35 cellular contexts compared by ENCODE assay signal in the genomic region with DNA sequence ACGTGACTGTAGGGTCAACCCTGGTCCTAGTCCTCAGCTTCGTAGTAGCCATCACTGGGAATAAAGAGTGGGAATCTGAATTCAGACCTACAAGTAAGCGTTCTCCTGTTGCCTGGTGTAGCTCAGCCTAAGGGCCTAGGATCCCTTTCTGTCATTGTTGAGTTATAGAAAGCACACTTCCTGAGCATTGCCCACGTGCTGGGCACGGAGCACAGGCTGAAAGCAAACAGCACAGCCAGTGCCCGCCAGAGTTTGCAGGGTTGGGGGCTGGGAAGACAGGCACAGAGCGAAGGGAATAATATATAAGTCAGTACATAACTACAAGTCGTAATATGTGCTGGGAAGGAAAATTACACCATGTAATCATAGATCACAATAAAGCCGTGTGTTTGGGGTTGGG.
"Had no signal": no experiment of that assay in that cellular context is flagged by ENCODE, and none has a peak within 500 bp of the region (broad histone marks: within the 10 kb centered on the region; RNA-seq: fewer than 3 reads in every experiment).

No MANE protein-coding gene starts in this region.

- H3K4me1 ChIP-seq: breast epithelium had no signal

- H3K4me1 Mint-ChIP-seq: activated CD4-positive, alpha-beta memory T cell treated with anti-CD3 and anti-CD28 coated beads, Interleukin-2, amount 10 ng/mL, durations not matched to agents 7 days and 5 days; activated naive CD4-positive, alpha-beta T cell treated with anti-CD3 and anti-CD28 coated beads, Interleukin-2, amount 50 U/mL, for 24 hours; activated naive CD8-positive, alpha-beta T cell treated with anti-CD3 and anti-CD28 coated beads for 36 hours; activated naive CD8-positive, alpha-beta T cell treated with anti-CD3 and anti-CD28 coated beads, Interleukin-2, amount 50 U/mL, for 24 hours; activated T-helper 17 cell treated with anti-CD3 and anti-CD28 coated beads, Interleukin-2, amount 50 U/mL, for 72 hours; T-helper 17 cell had no signal

- H3K9me3 Mint-ChIP-seq: activated B cell treated with CpG ODN at 0.5 μM for 24 hours; activated CD4-positive, alpha-beta memory T cell treated with anti-CD3 and anti-CD28 coated beads, Interleukin-2, amount 10 ng/mL, durations not matched to agents 7 days and 5 days; activated naive CD4-positive, alpha-beta T cell treated with anti-CD3 and anti-CD28 coated beads for 36 hours; activated naive CD4-positive, alpha-beta T cell treated with anti-CD3 and anti-CD28 coated beads, Interleukin-2, amount 50 U/mL, for 24 hours; activated naive CD8-positive, alpha-beta T cell treated with anti-CD3 and anti-CD28 coated beads for 36 hours; activated naive CD8-positive, alpha-beta T cell treated with anti-CD3 and anti-CD28 coated beads, Interleukin-2, amount 50 U/mL, for 24 hours; activated T-cell treated with anti-CD3 and anti-CD28 coated beads, Interleukin-2, amount 50 U/mL, for 4 hours; activated T-helper 17 cell treated with anti-CD3 and anti-CD28 coated beads, Interleukin-2, amount 50 U/mL, for 72 hours; dendritic cell treated with granulocyte-macrophage colony-stimulating factor and Interleukin-4, amounts not matched to agents 40 ng/mL and 50 ng/mL, for 4 days; endodermal cell; T-helper 2 cell treated with Interferon-gamma antibody and Interleukin-4, amounts not matched to agents 5 μg/mL and 100 μg/mL, for 36 hours had no signal

- DNase-seq: activated B cell treated with CpG ODN at 0.5 μM for 24 hours; activated CD4-positive, alpha-beta memory T cell treated with anti-CD3 and anti-CD28 coated beads, Interleukin-2, amount 10 ng/mL, durations not matched to agents 7 days and 5 days; activated CD4-positive, alpha-beta T cell treated with anti-CD3 and anti-CD28 coated beads for 48 hours; activated CD4-positive, alpha-beta T cell treated with anti-CD3 and anti-CD28 coated beads, Interleukin-2, amount 50 U/mL, for 4 hours; activated CD8-positive, alpha-beta memory T cell treated with anti-CD3 and anti-CD28 coated beads, Interleukin-2, amount 50 U/mL, for 48 hours; activated effector memory CD4-positive, alpha-beta T cell treated with Interleukin-2 at 50 U/mL for 16 hours; activated gamma-delta T cell treated with Interleukin-2 at 50 U/mL for 16 hours; activated naive CD4-positive, alpha-beta T cell treated with anti-CD3 and anti-CD28 coated beads for 36 hours; activated naive CD8-positive, alpha-beta T cell treated with anti-CD3 and anti-CD28 coated beads for 36 hours; activated naive CD8-positive, alpha-beta T cell treated with anti-CD3 and anti-CD28 coated beads, Interleukin-2, amount 50 U/mL, for 24 hours; activated T-cell treated with anti-CD3 and anti-CD28 coated beads for 4 hours; activated T-cell treated with anti-CD3 and anti-CD28 coated beads, Interleukin-2, amount 50 U/mL, for 4 hours; adrenal gland; amygdala; aorta; body of pancreas; central memory CD4-positive, alpha-beta T cell; cerebellar nuclear complex; dorsolateral prefrontal cortex; effector memory CD4-positive, alpha-beta T cell; endodermal cell; foreskin fibroblast; head of caudate nucleus; T-helper 1 cell; T-helper 17 cell; T1000; WERI-Rb-1 had no signal

- H3K36me3 ChIP-seq: adrenal gland, breast epithelium, cardiac muscle cell, WERI-Rb-1 had no signal

- H3K27ac Mint-ChIP-seq: activated B cell treated with CpG ODN at 0.5 μM for 24 hours; activated CD4-positive, alpha-beta memory T cell treated with anti-CD3 and anti-CD28 coated beads, Interleukin-2, amount 10 ng/mL, durations not matched to agents 7 days and 5 days; activated naive CD4-positive, alpha-beta T cell treated with anti-CD3 and anti-CD28 coated beads for 36 hours; activated naive CD4-positive, alpha-beta T cell treated with anti-CD3 and anti-CD28 coated beads, Interleukin-2, amount 50 U/mL, for 24 hours; activated naive CD8-positive, alpha-beta T cell treated with anti-CD3 and anti-CD28 coated beads for 36 hours; activated naive CD8-positive, alpha-beta T cell treated with anti-CD3 and anti-CD28 coated beads, Interleukin-2, amount 50 U/mL, for 24 hours; activated T-helper 17 cell treated with anti-CD3 and anti-CD28 coated beads, Interleukin-2, amount 50 U/mL, for 72 hours; dendritic cell treated with granulocyte-macrophage colony-stimulating factor and Interleukin-4, amounts not matched to agents 40 ng/mL and 50 ng/mL, for 4 days; endodermal cell; T-helper 17 cell; T-helper 2 cell treated with Interferon-gamma antibody and Interleukin-4, amounts not matched to agents 5 μg/mL and 100 μg/mL, for 36 hours had no signal

- H3K9me3 ChIP-seq: adrenal gland, body of pancreas, breast epithelium had no signal

- H3K27me3 ChIP-seq: adrenal gland, body of pancreas had no signal

- H3K4me3 ChIP-seq: adrenal gland, body of pancreas, breast epithelium, cardiac muscle cell, coronary artery, dorsolateral prefrontal cortex had no signal

- H3K36me3 Mint-ChIP-seq: activated naive CD4-positive, alpha-beta T cell treated with anti-CD3 and anti-CD28 coated beads, Interleukin-2, amount 50 U/mL, for 24 hours; activated naive CD8-positive, alpha-beta T cell treated with anti-CD3 and anti-CD28 coated beads for 36 hours had no signal

- H3K27ac ChIP-seq: adrenal gland, body of pancreas, breast epithelium, cardiac muscle cell, coronary artery, dorsolateral prefrontal cortex, epithelial cell of prostate, WERI-Rb-1 had no signal

- H3K4me3 Mint-ChIP-seq: activated B cell treated with CpG ODN at 0.5 μM for 24 hours; activated CD4-positive, alpha-beta memory T cell treated with anti-CD3 and anti-CD28 coated beads, Interleukin-2, amount 10 ng/mL, durations not matched to agents 7 days and 5 days; activated naive CD4-positive, alpha-beta T cell treated with anti-CD3 and anti-CD28 coated beads for 36 hours; activated naive CD4-positive, alpha-beta T cell treated with anti-CD3 and anti-CD28 coated beads, Interleukin-2, amount 50 U/mL, for 24 hours; activated naive CD8-positive, alpha-beta T cell treated with anti-CD3 and anti-CD28 coated beads for 36 hours; activated naive CD8-positive, alpha-beta T cell treated with anti-CD3 and anti-CD28 coated beads, Interleukin-2, amount 50 U/mL, for 24 hours; activated T-cell treated with anti-CD3 and anti-CD28 coated beads, Interleukin-2, amount 50 U/mL, for 4 hours; activated T-helper 17 cell treated with anti-CD3 and anti-CD28 coated beads, Interleukin-2, amount 50 U/mL, for 72 hours; dendritic cell treated with granulocyte-macrophage colony-stimulating factor and Interleukin-4, amounts not matched to agents 40 ng/mL and 50 ng/mL, for 4 days; endodermal cell; T-helper 17 cell; T-helper 2 cell treated with Interferon-gamma antibody and Interleukin-4, amounts not matched to agents 5 μg/mL and 100 μg/mL, for 36 hours had no signal
